ENCODE assay signal across 1 cellular context in the genomic region with DNA sequence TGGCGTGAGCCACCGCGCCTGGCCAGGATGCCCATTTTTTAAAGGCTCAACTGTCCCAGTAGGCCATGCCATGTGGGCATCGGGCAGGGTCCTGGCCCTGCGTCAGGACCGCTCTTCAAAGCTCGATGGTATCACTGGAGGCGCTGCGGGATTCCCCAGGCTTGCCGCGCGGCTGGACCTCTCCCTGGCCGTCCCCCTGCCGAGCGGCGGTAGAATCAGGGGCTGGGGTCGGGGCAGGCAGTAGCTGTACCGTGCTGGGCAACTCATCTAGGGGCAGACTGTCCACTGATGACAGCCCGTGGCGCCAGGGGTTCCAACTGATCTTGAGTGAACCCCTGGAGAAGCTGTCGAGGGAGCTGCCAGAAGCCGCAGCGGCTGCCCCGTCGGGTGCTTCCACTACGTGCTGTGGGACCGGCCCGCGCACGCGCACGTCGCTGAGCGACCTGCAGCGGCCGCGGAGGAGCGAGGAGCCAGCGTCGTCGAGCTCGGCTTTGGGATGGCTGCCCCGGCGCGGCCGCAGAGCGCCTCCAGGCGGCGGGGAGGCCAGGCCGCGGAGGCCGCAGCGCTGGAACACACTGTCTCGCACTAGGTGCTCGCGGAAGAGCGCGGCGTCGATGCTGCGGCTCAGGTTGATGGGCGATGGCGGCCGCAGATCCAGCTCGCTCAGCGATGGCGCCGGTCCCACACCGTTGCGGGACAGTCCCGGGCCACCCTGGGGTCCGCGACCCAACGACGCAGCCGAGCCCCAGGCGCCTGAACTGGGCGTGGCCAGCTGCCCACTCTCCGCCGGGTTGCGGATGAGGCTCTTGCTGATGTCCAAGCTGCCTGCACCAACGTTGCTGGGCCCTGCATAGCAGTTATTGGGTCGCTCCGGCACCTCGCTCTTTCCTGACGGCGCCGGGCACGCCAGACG.
A peak's percentile ranks its signal among the peaks of the same experiment; 100 is the strongest.
TF ChIP-seq lines count a peak whose summit lies in the region.

No MANE protein-coding gene starts in this region.

TF ChIP-seq in HEK293, 187 proteins besides CTCF, POLR2A, EP300 and RAD21 (continued from another document and continues in another):
- TF ChIP-seq FEZF1 (tag by site-specific recombination; IDR thresholded peaks at IDR 0.05) (no peak), ZFHX2 (tag by site-specific recombination; conservative IDR thresholded peaks at IDR 0.05) (no peak), ZFP69B (tag by site-specific recombination; IDR thresholded peaks at IDR 0.05) (peak; percentile 28; the same call in 1 of the 2 replicates), ZNF548 (tag by site-specific recombination; IDR thresholded peaks at IDR 0.05) (no peak), ZNF324 (tag by site-specific recombination; IDR thresholded peaks at IDR 0.05) (no peak), ZNF211 (tag by site-specific recombination; IDR thresholded peaks at IDR 0.05; ENCODE audit: low read depth) (no peak), ZFP3 (tag by site-specific recombination; IDR thresholded peaks at IDR 0.05; ENCODE audit: low read depth) (no peak), ZNF571 (tag by site-specific recombination; IDR thresholded peaks at IDR 0.05) (no peak), GLI2 (tag by site-specific recombination; IDR thresholded peaks at IDR 0.05; ENCODE audit: borderline replicate concordance, low read depth) (no peak), ZNF174 (tag by site-specific recombination; IDR thresholded peaks at IDR 0.05) (no peak), ZNF701 (tag by site-specific recombination; IDR thresholded peaks at IDR 0.05) (no peak), ZNF549 (tag by site-specific recombination; IDR thresholded peaks at IDR 0.05) (no peak), ZNF791 (tag by site-specific recombination; IDR thresholded peaks at IDR 0.05) (no peak), ZBTB21 (tag by site-specific recombination; IDR thresholded peaks at IDR 0.05) (no peak), HOXC10 (CRISPR knock-in tag; IDR thresholded peaks at IDR 0.05) (no peak), ZNF677 (tag by site-specific recombination; IDR thresholded peaks at IDR 0.05) (no peak), HOXD13 (CRISPR knock-in tag; IDR thresholded peaks at IDR 0.05; ENCODE audit: borderline replicate concordance) (no peak), ZBTB20 (tag by site-specific recombination; IDR thresholded peaks at IDR 0.05) (peak; percentile 75), ZNF670 (tag by site-specific recombination; IDR thresholded peaks at IDR 0.05; ENCODE audit: low read depth) (no peak), TRIM28 (IDR thresholded peaks at IDR 0.05; ENCODE audit: borderline replicate concordance, low read length) (no peak), TCF7L2 (IDR thresholded peaks at IDR 0.05; ENCODE audit: borderline replicate concordance, low read depth, low read length) (no peak), ZNF146 (tag by site-specific recombination; IDR thresholded peaks at IDR 0.05) (no peak), PRDM1 (tag by site-specific recombination; IDR thresholded peaks at IDR 0.05) (no peak), ZBTB48 (tag by site-specific recombination; IDR thresholded peaks at IDR 0.05) (peak; percentile 32; the same call in 1 of the 2 replicates), ZNF521 (tag by site-specific recombination; IDR thresholded peaks at IDR 0.05) (no peak), ZNF664 (tag by site-specific recombination; IDR thresholded peaks at IDR 0.05) (no peak), KLF1 (tag by site-specific recombination; IDR thresholded peaks at IDR 0.05) (peak; percentile 28; the same call in 1 of the 2 replicates), ZNF426 (tag by site-specific recombination; IDR thresholded peaks at IDR 0.05) (no peak)
- TF ChIP-seq, protein P1, sequence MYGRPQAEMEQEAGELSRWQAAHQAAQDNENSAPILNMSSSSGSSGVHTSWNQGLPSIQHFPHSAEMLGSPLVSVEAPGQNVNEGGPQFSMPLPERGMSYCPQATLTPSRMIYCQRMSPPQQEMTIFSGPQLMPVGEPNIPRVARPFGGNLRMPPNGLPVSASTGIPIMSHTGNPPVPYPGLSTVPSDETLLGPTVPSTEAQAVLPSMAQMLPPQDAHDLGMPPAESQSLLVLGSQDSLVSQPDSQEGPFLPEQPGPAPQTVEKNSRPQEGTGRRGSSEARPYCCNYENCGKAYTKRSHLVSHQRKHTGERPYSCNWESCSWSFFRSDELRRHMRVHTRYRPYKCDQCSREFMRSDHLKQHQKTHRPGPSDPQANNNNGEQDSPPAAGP (tag by site-specific recombination; IDR thresholded peaks at IDR 0.05), result no peak
- TF ChIP-seq, protein P2, sequence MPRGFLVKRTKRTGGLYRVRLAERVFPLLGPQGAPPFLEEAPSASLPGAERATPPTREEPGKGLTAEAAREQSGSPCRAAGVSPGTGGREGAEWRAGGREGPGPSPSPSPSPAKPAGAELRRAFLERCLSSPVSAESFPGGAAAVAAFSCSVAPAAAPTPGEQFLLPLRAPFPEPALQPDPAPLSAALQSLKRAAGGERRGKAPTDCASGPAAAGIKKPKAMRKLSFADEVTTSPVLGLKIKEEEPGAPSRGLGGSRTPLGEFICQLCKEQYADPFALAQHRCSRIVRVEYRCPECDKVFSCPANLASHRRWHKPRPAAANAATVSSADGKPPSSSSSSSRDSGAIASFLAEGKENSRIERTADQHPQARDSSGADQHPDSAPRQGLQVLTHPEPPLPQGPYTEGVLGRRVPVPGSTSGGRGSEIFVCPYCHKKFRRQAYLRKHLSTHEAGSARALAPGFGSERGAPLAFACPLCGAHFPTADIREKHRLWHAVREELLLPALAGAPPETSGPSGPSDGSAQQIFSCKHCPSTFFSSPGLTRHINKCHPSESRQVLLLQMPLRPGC (tag by site-specific recombination; IDR thresholded peaks at IDR 0.05), result 0 out of 2 replicates have a peak, but pooled peaks have one; percentile 36
- TF ChIP-seq, protein P3, sequence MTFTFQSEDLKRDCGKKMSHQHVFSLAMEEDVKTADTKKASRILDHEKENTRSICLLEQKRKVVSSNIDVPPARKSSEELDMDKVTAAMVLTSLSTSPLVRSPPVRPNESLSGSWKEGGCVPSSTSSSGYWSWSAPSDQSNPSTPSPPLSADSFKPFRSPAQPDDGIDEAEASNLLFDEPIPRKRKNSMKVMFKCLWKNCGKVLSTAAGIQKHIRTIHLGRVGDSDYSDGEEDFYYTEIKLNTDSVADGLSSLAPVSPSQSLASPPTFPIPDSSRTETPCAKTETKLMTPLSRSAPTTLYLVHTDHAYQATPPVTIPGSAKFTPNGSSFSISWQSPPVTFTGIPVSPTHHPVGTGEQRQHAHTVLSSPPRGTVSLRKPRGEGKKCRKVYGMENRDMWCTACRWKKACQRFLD (tag by site-specific recombination; IDR thresholded peaks at IDR 0.05), result no peak
- TF ChIP-seq, protein P4, sequence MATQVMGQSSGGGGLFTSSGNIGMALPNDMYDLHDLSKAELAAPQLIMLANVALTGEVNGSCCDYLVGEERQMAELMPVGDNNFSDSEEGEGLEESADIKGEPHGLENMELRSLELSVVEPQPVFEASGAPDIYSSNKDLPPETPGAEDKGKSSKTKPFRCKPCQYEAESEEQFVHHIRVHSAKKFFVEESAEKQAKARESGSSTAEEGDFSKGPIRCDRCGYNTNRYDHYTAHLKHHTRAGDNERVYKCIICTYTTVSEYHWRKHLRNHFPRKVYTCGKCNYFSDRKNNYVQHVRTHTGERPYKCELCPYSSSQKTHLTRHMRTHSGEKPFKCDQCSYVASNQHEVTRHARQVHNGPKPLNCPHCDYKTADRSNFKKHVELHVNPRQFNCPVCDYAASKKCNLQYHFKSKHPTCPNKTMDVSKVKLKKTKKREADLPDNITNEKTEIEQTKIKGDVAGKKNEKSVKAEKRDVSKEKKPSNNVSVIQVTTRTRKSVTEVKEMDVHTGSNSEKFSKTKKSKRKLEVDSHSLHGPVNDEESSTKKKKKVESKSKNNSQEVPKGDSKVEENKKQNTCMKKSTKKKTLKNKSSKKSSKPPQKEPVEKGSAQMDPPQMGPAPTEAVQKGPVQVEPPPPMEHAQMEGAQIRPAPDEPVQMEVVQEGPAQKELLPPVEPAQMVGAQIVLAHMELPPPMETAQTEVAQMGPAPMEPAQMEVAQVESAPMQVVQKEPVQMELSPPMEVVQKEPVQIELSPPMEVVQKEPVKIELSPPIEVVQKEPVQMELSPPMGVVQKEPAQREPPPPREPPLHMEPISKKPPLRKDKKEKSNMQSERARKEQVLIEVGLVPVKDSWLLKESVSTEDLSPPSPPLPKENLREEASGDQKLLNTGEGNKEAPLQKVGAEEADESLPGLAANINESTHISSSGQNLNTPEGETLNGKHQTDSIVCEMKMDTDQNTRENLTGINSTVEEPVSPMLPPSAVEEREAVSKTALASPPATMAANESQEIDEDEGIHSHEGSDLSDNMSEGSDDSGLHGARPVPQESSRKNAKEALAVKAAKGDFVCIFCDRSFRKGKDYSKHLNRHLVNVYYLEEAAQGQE (tag by site-specific recombination; IDR thresholded peaks at IDR 0.05), result no peak
- TF ChIP-seq, protein P5, sequence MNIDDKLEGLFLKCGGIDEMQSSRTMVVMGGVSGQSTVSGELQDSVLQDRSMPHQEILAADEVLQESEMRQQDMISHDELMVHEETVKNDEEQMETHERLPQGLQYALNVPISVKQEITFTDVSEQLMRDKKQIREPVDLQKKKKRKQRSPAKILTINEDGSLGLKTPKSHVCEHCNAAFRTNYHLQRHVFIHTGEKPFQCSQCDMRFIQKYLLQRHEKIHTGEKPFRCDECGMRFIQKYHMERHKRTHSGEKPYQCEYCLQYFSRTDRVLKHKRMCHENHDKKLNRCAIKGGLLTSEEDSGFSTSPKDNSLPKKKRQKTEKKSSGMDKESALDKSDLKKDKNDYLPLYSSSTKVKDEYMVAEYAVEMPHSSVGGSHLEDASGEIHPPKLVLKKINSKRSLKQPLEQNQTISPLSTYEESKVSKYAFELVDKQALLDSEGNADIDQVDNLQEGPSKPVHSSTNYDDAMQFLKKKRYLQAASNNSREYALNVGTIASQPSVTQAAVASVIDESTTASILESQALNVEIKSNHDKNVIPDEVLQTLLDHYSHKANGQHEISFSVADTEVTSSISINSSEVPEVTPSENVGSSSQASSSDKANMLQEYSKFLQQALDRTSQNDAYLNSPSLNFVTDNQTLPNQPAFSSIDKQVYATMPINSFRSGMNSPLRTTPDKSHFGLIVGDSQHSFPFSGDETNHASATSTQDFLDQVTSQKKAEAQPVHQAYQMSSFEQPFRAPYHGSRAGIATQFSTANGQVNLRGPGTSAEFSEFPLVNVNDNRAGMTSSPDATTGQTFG (tag by site-specific recombination; IDR thresholded peaks at IDR 0.05; ENCODE audit: borderline replicate concordance), result no peak
- TF ChIP-seq, protein P6, sequence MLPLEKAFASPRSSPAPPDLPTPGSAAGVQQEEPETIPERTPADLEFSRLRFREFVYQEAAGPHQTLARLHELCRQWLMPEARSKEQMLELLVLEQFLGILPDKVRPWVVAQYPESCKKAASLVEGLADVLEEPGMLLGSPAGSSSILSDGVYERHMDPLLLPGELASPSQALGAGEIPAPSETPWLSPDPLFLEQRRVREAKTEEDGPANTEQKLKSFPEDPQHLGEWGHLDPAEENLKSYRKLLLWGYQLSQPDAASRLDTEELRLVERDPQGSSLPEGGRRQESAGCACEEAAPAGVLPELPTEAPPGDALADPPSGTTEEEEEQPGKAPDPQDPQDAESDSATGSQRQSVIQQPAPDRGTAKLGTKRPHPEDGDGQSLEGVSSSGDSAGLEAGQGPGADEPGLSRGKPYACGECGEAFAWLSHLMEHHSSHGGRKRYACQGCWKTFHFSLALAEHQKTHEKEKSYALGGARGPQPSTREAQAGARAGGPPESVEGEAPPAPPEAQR (tag by site-specific recombination; IDR thresholded peaks at IDR 0.05), result no peak
- TF ChIP-seq, protein P7, sequence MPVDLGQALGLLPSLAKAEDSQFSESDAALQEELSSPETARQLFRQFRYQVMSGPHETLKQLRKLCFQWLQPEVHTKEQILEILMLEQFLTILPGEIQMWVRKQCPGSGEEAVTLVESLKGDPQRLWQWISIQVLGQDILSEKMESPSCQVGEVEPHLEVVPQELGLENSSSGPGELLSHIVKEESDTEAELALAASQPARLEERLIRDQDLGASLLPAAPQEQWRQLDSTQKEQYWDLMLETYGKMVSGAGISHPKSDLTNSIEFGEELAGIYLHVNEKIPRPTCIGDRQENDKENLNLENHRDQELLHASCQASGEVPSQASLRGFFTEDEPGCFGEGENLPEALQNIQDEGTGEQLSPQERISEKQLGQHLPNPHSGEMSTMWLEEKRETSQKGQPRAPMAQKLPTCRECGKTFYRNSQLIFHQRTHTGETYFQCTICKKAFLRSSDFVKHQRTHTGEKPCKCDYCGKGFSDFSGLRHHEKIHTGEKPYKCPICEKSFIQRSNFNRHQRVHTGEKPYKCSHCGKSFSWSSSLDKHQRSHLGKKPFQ (tag by site-specific recombination; IDR thresholded peaks at IDR 0.05), result no peak
- TF ChIP-seq, protein P8, sequence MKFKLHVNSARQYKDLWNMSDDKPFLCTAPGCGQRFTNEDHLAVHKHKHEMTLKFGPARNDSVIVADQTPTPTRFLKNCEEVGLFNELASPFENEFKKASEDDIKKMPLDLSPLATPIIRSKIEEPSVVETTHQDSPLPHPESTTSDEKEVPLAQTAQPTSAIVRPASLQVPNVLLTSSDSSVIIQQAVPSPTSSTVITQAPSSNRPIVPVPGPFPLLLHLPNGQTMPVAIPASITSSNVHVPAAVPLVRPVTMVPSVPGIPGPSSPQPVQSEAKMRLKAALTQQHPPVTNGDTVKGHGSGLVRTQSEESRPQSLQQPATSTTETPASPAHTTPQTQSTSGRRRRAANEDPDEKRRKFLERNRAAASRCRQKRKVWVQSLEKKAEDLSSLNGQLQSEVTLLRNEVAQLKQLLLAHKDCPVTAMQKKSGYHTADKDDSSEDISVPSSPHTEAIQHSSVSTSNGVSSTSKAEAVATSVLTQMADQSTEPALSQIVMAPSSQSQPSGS (tag by site-specific recombination; IDR thresholded peaks at IDR 0.05; ENCODE audit: low read depth), result no peak
- TF ChIP-seq, protein P9, sequence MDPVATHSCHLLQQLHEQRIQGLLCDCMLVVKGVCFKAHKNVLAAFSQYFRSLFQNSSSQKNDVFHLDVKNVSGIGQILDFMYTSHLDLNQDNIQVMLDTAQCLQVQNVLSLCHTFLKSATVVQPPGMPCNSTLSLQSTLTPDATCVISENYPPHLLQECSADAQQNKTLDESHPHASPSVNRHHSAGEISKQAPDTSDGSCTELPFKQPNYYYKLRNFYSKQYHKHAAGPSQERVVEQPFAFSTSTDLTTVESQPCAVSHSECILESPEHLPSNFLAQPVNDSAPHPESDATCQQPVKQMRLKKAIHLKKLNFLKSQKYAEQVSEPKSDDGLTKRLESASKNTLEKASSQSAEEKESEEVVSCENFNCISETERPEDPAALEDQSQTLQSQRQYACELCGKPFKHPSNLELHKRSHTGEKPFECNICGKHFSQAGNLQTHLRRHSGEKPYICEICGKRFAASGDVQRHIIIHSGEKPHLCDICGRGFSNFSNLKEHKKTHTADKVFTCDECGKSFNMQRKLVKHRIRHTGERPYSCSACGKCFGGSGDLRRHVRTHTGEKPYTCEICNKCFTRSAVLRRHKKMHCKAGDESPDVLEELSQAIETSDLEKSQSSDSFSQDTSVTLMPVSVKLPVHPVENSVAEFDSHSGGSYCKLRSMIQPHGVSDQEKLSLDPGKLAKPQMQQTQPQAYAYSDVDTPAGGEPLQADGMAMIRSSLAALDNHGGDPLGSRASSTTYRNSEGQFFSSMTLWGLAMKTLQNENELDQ (tag by site-specific recombination; IDR thresholded peaks at IDR 0.05; ENCODE audit: low read depth), result no peak
- TF ChIP-seq, protein P10, sequence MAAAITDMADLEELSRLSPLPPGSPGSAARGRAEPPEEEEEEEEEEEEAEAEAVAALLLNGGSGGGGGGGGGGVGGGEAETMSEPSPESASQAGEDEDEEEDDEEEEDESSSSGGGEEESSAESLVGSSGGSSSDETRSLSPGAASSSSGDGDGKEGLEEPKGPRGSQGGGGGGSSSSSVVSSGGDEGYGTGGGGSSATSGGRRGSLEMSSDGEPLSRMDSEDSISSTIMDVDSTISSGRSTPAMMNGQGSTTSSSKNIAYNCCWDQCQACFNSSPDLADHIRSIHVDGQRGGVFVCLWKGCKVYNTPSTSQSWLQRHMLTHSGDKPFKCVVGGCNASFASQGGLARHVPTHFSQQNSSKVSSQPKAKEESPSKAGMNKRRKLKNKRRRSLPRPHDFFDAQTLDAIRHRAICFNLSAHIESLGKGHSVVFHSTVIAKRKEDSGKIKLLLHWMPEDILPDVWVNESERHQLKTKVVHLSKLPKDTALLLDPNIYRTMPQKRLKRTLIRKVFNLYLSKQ (tag by site-specific recombination; IDR thresholded peaks at IDR 0.05; ENCODE audit: borderline replicate concordance), result no peak
